ENCODE assay signal across 2 cellular contexts in the genomic region with DNA sequence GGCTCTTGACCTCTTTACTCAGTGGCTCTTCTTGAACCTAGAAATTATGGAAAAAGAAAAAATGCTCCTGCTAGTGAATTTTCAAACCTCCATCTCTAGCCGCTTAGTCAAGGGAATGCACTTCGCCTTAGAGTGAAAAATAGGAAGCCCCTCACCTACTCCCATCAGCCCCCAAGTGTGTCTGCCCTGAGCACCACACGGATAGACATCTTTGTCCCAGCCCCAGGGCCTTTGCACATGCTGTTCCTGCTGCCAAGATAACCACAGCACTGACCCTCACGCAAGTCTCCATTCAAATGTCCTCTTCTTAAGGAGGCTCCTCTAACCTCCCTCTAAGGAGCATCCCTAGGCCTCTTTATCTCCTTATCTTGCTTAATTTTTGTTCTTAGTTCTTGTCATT.
TF ChIP-seq lines count a peak whose summit lies in the region.

No MANE protein-coding gene starts in this region.

TF ChIP-seq in GM23338, 12 proteins besides CTCF, POLR2A, EP300 and RAD21 (continues in another document):
- TF ChIP-seq ZNF114 (CRISPR knock-in tag; IDR thresholded peaks at IDR 0.05) (no peak), NANOG (IDR thresholded peaks at IDR 0.05; ENCODE audit: borderline replicate concordance) (no peak), ZNF331 (CRISPR knock-in tag; IDR thresholded peaks at IDR 0.05; ENCODE audit: low read depth) (no peak), POLR2AphosphoS5 (IDR thresholded peaks at IDR 0.05; ENCODE audit: low read depth) (no peak), EZH2phosphoT487 (IDR thresholded peaks at IDR 0.05; ENCODE audit: unreplicated experiment) (no peak), CREB1 (CRISPR knock-in tag; IDR thresholded peaks at IDR 0.05; ENCODE audit: low read depth) (no peak), ZNF462 (CRISPR knock-in tag; IDR thresholded peaks at IDR 0.05) (no peak), STAT1 (IDR thresholded peaks at IDR 0.05; ENCODE audit: unreplicated experiment) (no peak), REST (IDR thresholded peaks at IDR 0.05; ENCODE audit: unreplicated experiment) (no peak), ETS1 (IDR thresholded peaks at IDR 0.05) (no peak)

TF ChIP-seq in K562, 482 proteins besides CTCF, POLR2A, EP300 and RAD21:
- TF ChIP-seq, protein P1, sequence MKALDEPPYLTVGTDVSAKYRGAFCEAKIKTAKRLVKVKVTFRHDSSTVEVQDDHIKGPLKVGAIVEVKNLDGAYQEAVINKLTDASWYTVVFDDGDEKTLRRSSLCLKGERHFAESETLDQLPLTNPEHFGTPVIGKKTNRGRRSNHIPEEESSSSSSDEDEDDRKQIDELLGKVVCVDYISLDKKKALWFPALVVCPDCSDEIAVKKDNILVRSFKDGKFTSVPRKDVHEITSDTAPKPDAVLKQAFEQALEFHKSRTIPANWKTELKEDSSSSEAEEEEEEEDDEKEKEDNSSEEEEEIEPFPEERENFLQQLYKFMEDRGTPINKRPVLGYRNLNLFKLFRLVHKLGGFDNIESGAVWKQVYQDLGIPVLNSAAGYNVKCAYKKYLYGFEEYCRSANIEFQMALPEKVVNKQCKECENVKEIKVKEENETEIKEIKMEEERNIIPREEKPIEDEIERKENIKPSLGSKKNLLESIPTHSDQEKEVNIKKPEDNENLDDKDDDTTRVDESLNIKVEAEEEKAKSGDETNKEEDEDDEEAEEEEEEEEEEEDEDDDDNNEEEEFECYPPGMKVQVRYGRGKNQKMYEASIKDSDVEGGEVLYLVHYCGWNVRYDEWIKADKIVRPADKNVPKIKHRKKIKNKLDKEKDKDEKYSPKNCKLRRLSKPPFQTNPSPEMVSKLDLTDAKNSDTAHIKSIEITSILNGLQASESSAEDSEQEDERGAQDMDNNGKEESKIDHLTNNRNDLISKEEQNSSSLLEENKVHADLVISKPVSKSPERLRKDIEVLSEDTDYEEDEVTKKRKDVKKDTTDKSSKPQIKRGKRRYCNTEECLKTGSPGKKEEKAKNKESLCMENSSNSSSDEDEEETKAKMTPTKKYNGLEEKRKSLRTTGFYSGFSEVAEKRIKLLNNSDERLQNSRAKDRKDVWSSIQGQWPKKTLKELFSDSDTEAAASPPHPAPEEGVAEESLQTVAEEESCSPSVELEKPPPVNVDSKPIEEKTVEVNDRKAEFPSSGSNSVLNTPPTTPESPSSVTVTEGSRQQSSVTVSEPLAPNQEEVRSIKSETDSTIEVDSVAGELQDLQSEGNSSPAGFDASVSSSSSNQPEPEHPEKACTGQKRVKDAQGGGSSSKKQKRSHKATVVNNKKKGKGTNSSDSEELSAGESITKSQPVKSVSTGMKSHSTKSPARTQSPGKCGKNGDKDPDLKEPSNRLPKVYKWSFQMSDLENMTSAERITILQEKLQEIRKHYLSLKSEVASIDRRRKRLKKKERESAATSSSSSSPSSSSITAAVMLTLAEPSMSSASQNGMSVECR (CRISPR knock-in tag; IDR thresholded peaks at IDR 0.05): no peak
- TF ChIP-seq RBM25 (IDR thresholded peaks at IDR 0.05; ENCODE audit: low read depth, low read length, severe bottlenecking): peak; percentile 65
